Comparison of ENCODE assay signal across 8 cellular contexts in the genomic region with DNA sequence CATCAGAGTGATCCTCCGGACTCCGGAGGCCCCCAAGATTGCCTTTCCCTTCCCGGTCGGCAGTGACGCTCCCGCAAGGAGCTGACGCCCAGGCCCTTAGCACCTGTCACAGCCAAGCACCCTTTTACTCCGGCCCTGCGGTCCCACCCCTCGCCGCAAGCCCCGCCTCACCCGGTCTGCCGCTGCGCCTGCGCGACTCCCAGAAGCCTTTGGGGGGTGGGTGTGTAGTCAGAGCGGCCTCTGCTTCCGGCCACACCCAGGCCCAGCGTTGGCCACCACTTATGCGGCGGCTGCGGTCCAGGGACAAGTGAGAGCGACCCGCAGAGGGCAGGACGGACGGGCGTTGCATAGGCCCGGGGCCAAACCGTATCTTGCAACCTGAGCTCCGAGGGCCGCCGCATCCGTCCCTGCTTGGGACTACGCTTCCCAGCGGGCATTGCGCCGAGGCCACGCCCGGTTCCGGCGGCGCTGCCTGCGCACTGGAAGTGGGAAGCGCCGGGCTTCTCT. TPM values are rescaled to one million over a fixed set of nuclear protein-coding genes. Genes with fewer than 3 reads are reported as not detected.
DNase-seq lines count a peak whose midpoint lies in the region; ATAC-seq and TF ChIP-seq lines count a peak whose summit lies in the region.

No MANE protein-coding gene starts in this region.

- no peaks in the 10 kb centered on the region for H3K79me2 ChIP-seq in smooth muscle cell (ENCODE audit: low read depth)

- H3K36me3 ChIP-seq in smooth muscle cell (ENCODE audit: low read depth): peaks cover 12% of the 10 kb centered on the region

- peak overlapping the region; percentile 81 for H3K4me3 ChIP-seq in smooth muscle cell

- 2% methylated on average over 38 of the region's 46 CpGs for WGBS in smooth muscle cell (ENCODE audit: low lambda C conversion rate)

- H3K9me3 ChIP-seq in smooth muscle cell (replicated peaks; ENCODE audit: low read depth): peaks cover 4% of the 10 kb centered on the region

- peak; percentile 95 for DNase-seq in DMS 273 (lab: John Stamatoyannopoulos, UW; ENCODE audit: unreplicated experiment)
- DNase-seq in NCI-H2107 (lab: John Stamatoyannopoulos, UW): peak; percentile 2
- DNase-seq in activated CD4-positive, alpha-beta T cell treated with anti-CD3 and anti-CD28 coated beads for 1 hour: peak; percentile 84
- peak; percentile 95 for DNase-seq in cerebellar cortex (ENCODE audit: low spot score)
- DNase-seq in inferior parietal cortex (ENCODE audit: extremely low spot score): peak; percentile 86
- peak; percentile 86 for DNase-seq in smooth muscle cell (lab: John Stamatoyannopoulos, UW; ENCODE audit: unreplicated experiment)

- no peaks in the 10 kb centered on the region for H3F3A ChIP-seq in smooth muscle cell (ENCODE audit: low read depth)

- H3K9ac ChIP-seq in smooth muscle cell (ENCODE audit: low read depth): no peak overlapping the region

- H3K27me3 ChIP-seq in smooth muscle cell (ENCODE audit: low read depth): no peaks in the 10 kb centered on the region

- H3K4me2 ChIP-seq in smooth muscle cell: peak overlapping the region; percentile 74

- peak overlapping the region; percentile 51 for H3K27ac ChIP-seq in smooth muscle cell (ENCODE audit: low read depth)

- TF ChIP-seq CTCF in smooth muscle cell (IDR thresholded peaks at IDR 0.05; ENCODE audit: borderline replicate concordance, insufficient read depth, poor library complexity, severe bottlenecking): no peak

- ATAC-seq in HG02571 (IDR thresholded peaks at IDR 0.05; ENCODE audit: unreplicated experiment) (peak; percentile 75), GM21526 (IDR thresholded peaks at IDR 0.05; ENCODE audit: low FRiP score, unreplicated experiment) (no peak)

- no peaks in the 10 kb centered on the region for H3K4me1 ChIP-seq in smooth muscle cell (ENCODE audit: low read depth)

- H4K20me1 ChIP-seq in smooth muscle cell (ENCODE audit: low read depth): no peaks in the 10 kb centered on the region

- peak overlapping the region; percentile 85 for H2AFZ ChIP-seq in smooth muscle cell (ENCODE audit: low read depth)

RNA-seq across cellular contexts. Expression of gene ZFP28, which starts 0.4 kb away (rescaled TPM):
- 6.9 and 7.9 TPM in 2 replicates for total RNA-seq in smooth muscle cell
- polyA plus RNA-seq in smooth muscle cell: 5.2 and 6.2 TPM in 2 replicates

RNA-seq across cellular contexts. Expression of gene ZNF470, which starts 29.0 kb away (rescaled TPM):
- total RNA-seq in smooth muscle cell: 2.5 and 2.6 TPM in 2 replicates
- polyA plus RNA-seq in smooth muscle cell: 1.4 TPM in 2 replicates

RNA-seq across cellular contexts. Expression of gene ZNF471, which starts 30.7 kb away (rescaled TPM):
- total RNA-seq in smooth muscle cell: 0.90 and 2.0 TPM in 2 replicates
- polyA plus RNA-seq in smooth muscle cell: 1.0 and 1.1 TPM in 2 replicates

RNA-seq across cellular contexts. Expression of gene ZNF71, which starts 56.8 kb away (rescaled TPM):
- 5.9 and 10.1 TPM in 2 replicates for total RNA-seq in smooth muscle cell
- polyA plus RNA-seq in smooth muscle cell: 11.2 and 11.6 TPM in 2 replicates

Comparison
In these comparisons a context has a peak if more than half of its experiments do, and no peak if none do; other contexts are left out.
1. DNase-seq: peak in every context shown above with its lines; median percentile 95 in DMS 273; 95 in cerebellar cortex; 86 in inferior parietal cortex; 86 in smooth muscle cell; 84 in activated CD4-positive, alpha-beta T cell treated with anti-CD3 and anti-CD28 coated beads for 1 hour; 2 in NCI-H2107.